1 cellular context compared by ENCODE assay signal in the genomic region with DNA sequence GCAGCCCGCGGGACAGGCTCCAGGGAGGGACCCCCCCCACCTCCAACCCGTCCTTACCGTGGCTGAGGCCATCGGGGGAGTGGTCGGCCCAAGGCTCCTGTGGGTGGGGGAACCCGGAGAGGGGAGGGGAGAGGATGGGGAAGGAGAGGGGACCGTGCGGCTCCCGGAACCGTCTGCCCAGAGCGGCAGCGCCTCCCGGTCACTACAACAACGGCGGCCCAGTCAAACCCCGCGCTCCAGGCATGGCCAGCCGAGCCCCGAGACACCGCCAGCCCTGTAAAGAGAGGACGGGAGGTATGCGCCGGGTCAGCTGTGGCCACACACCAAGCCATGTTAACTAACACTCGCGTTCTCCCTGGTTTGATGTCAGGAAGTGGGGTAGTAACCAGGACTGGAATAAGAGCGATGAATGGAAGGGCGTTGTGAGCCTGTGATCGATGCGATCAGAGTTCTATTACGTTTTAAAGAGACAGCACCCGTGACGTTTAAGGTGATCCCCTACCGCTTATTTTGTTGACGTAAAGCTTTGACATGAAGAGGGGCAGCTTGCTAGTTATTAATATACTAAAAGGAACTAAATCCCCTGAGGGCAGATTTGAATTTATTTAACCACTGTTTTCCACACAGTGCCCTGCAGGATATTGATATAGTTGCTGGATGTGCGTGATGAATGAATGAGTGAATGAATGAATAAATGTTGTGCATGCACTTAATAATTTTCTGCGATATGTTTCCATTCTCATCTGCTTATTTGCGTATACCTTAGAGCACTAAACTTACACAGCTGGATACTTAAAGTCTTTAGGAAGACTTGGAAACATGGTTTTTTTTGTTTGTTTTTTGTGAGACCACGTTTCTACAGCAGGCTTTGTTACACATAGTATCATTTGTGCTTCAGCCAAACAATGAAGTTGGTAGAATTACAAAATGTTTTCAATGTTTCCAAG.
TF ChIP-seq lines count a peak whose summit lies in the region.

Gene POC1B (minus strand): TSS at position 224 of the 947 bp plus-strand sequence. CDS start 152 bp downstream, at position 72.

TF ChIP-seq in GM12878, 131 proteins besides CTCF, POLR2A, EP300 and RAD21 (continued from another document and continues in another):
- TF ChIP-seq, protein P1, sequence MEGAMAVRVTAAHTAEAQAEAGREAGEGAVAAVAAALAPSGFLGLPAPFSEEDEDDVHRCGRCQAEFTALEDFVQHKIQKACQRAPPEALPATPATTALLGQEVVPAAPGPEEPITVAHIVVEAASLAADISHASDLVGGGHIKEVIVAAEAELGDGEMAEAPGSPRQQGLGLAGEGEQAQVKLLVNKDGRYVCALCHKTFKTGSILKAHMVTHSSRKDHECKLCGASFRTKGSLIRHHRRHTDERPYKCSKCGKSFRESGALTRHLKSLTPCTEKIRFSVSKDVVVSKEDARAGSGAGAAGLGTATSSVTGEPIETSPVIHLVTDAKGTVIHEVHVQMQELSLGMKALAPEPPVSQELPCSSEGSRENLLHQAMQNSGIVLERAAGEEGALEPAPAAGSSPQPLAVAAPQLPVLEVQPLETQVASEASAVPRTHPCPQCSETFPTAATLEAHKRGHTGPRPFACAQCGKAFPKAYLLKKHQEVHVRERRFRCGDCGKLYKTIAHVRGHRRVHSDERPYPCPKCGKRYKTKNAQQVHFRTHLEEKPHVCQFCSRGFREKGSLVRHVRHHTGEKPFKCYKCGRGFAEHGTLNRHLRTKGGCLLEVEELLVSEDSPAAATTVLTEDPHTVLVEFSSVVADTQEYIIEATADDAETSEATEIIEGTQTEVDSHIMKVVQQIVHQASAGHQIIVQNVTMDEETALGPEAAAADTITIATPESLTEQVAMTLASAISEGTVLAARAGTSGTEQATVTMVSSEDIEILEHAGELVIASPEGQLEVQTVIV (IDR thresholded peaks at IDR 0.05; ENCODE audit: borderline replicate concordance, partially characterized antibody): peak; percentile 95
- peak; percentile 70; the same call in 1 of the 2 replicates for TF ChIP-seq GABPA (IDR thresholded peaks at IDR 0.05; ENCODE audit: low read depth)
- TF ChIP-seq ATF7 (IDR thresholded peaks at IDR 0.05; ENCODE audit: low read depth): peak; percentile 78
- TF ChIP-seq, protein P2, sequence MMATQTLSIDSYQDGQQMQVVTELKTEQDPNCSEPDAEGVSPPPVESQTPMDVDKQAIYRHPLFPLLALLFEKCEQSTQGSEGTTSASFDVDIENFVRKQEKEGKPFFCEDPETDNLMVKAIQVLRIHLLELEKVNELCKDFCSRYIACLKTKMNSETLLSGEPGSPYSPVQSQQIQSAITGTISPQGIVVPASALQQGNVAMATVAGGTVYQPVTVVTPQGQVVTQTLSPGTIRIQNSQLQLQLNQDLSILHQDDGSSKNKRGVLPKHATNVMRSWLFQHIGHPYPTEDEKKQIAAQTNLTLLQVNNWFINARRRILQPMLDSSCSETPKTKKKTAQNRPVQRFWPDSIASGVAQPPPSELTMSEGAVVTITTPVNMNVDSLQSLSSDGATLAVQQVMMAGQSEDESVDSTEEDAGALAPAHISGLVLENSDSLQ (IDR thresholded peaks at IDR 0.05): peak; percentile 31; the same call in 1 of the 2 replicates
- no peak for TF ChIP-seq FOXM1 (IDR thresholded peaks at IDR 0.05; ENCODE audit: low read depth, low read length)
- TF ChIP-seq, protein P3, sequence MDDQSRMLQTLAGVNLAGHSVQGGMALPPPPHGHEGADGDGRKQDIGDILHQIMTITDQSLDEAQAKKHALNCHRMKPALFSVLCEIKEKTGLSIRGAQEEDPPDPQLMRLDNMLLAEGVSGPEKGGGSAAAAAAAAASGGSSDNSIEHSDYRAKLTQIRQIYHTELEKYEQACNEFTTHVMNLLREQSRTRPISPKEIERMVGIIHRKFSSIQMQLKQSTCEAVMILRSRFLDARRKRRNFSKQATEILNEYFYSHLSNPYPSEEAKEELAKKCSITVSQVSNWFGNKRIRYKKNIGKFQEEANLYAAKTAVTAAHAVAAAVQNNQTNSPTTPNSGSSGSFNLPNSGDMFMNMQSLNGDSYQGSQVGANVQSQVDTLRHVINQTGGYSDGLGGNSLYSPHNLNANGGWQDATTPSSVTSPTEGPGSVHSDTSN (IDR thresholded peaks at IDR 0.05; ENCODE audit: insufficient replicate concordance, low read depth, low read length): no peak
- TF ChIP-seq BCL11A (IDR thresholded peaks at IDR 0.05; ENCODE audit: low read depth, low read length): no peak
- TF ChIP-seq ZNF24 (IDR thresholded peaks at IDR 0.05): peak; percentile 95; the same call in 1 of the 2 replicates
- no peak for TF ChIP-seq ESRRA (IDR thresholded peaks at IDR 0.05; ENCODE audit: low read length)
- no peak for TF ChIP-seq BRCA1 (IDR thresholded peaks at IDR 0.05; ENCODE audit: low read depth, low read length)
- no peak for TF ChIP-seq YBX1 (IDR thresholded peaks at IDR 0.05)
- no peak for TF ChIP-seq SUZ12 (IDR thresholded peaks at IDR 0.05; ENCODE audit: unreplicated experiment)
- TF ChIP-seq TARDBP (IDR thresholded peaks at IDR 0.05; ENCODE audit: borderline replicate concordance): no peak; the same call in 1 of the 2 replicates
- no peak for TF ChIP-seq BCL3 (IDR thresholded peaks at IDR 0.05; ENCODE audit: borderline replicate concordance, insufficient read depth, low read depth, low read length, poor library complexity, severe bottlenecking)
- TF ChIP-seq HDAC6 (IDR thresholded peaks at IDR 0.05; ENCODE audit: unreplicated experiment): no peak
- TF ChIP-seq NR2F1 (conservative IDR thresholded peaks at IDR 0.05): peak; percentile 33; the same call in 1 of the 2 replicates
- no peak for TF ChIP-seq NFIC (IDR thresholded peaks at IDR 0.05; ENCODE audit: low read depth, low read length)
- peak; percentile 72; the same call in 1 of the 2 replicates for TF ChIP-seq MAX (IDR thresholded peaks at IDR 0.05; ENCODE audit: low read depth, low read length)
- no peak; the same call in 1 of the 2 replicates for TF ChIP-seq LARP7 (IDR thresholded peaks at IDR 0.05)
- peak; percentile 73; the same call in 1 of the 2 replicates for TF ChIP-seq E2F4 (IDR thresholded peaks at IDR 0.05; ENCODE audit: low read depth, low read length)
- TF ChIP-seq KLF5 (IDR thresholded peaks at IDR 0.05; ENCODE audit: partially characterized antibody): peak; percentile 39
- TF ChIP-seq MEF2B (IDR thresholded peaks at IDR 0.05; ENCODE audit: partially characterized antibody, poor library complexity, severe bottlenecking): peak; percentile 26
- TF ChIP-seq RELA (IDR thresholded peaks at IDR 0.05; ENCODE audit: borderline replicate concordance, partially characterized antibody): peak; percentile 68
- TF ChIP-seq ZBTB33 (IDR thresholded peaks at IDR 0.05): no peak
- TF ChIP-seq NR2C2 (IDR thresholded peaks at IDR 0.05; ENCODE audit: borderline replicate concordance, control insufficient read depth, insufficient read length, low read depth): peak; percentile 95
- TF ChIP-seq ZNF274 (IDR thresholded peaks at IDR 0.05; ENCODE audit: insufficient read depth, insufficient read length): no peak
- TF ChIP-seq ASH2L (IDR thresholded peaks at IDR 0.05; ENCODE audit: borderline replicate concordance, low read depth): no peak; the same call in 1 of the 2 replicates
- peak; percentile 86 for TF ChIP-seq YY1 (IDR thresholded peaks at IDR 0.05; ENCODE audit: low read depth, low read length)
- no peak for TF ChIP-seq SPI1 (IDR thresholded peaks at IDR 0.05; ENCODE audit: borderline replicate concordance, insufficient read depth, low read depth, low read length)
- TF ChIP-seq ZBTB4 (CRISPR knock-in tag; IDR thresholded peaks at IDR 0.05): no peak
- no peak for TF ChIP-seq NFYA (IDR thresholded peaks at IDR 0.05; ENCODE audit: borderline replicate concordance, low read depth, low read length)
- no peak for TF ChIP-seq ZNF217 (IDR thresholded peaks at IDR 0.05)
- TF ChIP-seq, protein P4, sequence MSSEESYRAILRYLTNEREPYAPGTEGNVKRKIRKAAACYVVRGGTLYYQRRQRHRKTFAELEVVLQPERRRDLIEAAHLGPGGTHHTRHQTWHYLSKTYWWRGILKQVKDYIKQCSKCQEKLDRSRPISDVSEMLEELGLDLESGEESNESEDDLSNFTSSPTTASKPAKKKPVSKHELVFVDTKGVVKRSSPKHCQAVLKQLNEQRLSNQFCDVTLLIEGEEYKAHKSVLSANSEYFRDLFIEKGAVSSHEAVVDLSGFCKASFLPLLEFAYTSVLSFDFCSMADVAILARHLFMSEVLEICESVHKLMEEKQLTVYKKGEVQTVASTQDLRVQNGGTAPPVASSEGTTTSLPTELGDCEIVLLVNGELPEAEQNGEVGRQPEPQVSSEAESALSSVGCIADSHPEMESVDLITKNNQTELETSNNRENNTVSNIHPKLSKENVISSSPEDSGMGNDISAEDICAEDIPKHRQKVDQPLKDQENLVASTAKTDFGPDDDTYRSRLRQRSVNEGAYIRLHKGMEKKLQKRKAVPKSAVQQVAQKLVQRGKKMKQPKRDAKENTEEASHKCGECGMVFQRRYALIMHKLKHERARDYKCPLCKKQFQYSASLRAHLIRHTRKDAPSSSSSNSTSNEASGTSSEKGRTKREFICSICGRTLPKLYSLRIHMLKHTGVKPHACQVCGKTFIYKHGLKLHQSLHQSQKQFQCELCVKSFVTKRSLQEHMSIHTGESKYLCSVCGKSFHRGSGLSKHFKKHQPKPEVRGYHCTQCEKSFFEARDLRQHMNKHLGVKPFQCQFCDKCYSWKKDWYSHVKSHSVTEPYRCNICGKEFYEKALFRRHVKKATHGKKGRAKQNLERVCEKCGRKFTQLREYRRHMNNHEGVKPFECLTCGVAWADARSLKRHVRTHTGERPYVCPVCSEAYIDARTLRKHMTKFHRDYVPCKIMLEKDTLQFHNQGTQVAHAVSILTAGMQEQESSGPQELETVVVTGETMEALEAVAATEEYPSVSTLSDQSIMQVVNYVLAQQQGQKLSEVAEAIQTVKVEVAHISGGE (CRISPR knock-in tag; IDR thresholded peaks at IDR 0.05): peak; percentile 90
- no peak for TF ChIP-seq TBL1XR1 (IDR thresholded peaks at IDR 0.05; ENCODE audit: low read depth, low read length)
- no peak for TF ChIP-seq ZBED1 (IDR thresholded peaks at IDR 0.05; ENCODE audit: borderline replicate concordance)
- TF ChIP-seq, protein P5, sequence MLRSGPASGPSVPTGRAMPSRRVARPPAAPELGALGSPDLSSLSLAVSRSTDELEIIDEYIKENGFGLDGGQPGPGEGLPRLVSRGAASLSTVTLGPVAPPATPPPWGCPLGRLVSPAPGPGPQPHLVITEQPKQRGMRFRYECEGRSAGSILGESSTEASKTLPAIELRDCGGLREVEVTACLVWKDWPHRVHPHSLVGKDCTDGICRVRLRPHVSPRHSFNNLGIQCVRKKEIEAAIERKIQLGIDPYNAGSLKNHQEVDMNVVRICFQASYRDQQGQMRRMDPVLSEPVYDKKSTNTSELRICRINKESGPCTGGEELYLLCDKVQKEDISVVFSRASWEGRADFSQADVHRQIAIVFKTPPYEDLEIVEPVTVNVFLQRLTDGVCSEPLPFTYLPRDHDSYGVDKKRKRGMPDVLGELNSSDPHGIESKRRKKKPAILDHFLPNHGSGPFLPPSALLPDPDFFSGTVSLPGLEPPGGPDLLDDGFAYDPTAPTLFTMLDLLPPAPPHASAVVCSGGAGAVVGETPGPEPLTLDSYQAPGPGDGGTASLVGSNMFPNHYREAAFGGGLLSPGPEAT (IDR thresholded peaks at IDR 0.05; ENCODE audit: low read depth): peak; percentile 100
